17 cellular contexts compared by ENCODE assay signal in genomic region chr20:19274412-19275015, GRCh38.
A peak's percentile ranks its signal among the peaks of the same experiment; 100 is the strongest.
DNase-seq lines count a peak whose midpoint lies in the region; ATAC-seq and TF ChIP-seq lines count a peak whose summit lies in the region.
"Had no signal": no experiment of that assay in that cellular context is flagged by ENCODE, and none has a peak within 500 bp of the region (broad histone marks: within the 10 kb centered on the region; RNA-seq: fewer than 3 reads in every experiment).

No MANE protein-coding gene starts in this region.

- intact Hi-C loops in stomach (cut with DNase I; ENCODE audit: low total_unique reads): no loop called here

- H3K4me1 ChIP-seq in lung (ENCODE audit: control insufficient read depth in 2 of 2, insufficient read depth in 2 of 2, low read length in 2 of 2) (peaks cover 0 to 13% of the 10 kb centered on the region in 2 donors), stomach (peaks cover 21 to 30% (median 27%) of the 10 kb centered on the region in 4 donors)

- H3K27ac ChIP-seq in lung (ENCODE audit: low read depth in 1 of 2, low read length in 1 of 2) (peak overlapping the region in 1 of 2 donors; percentile 72), stomach (peak overlapping the region; percentile 65 to 82 (median 79))
- H3K27ac ChIP-seq: ascending aorta had no signal

- no peaks in the 10 kb centered on the region for H3K9me3 ChIP-seq in lung (ENCODE audit: control insufficient read depth in 2 of 2, insufficient read depth in 1 of 2, low read length in 1 of 2)
- no peaks in the 10 kb centered on the region for H3K9me3 ChIP-seq in stomach
- H3K9me3 ChIP-seq: ascending aorta had no signal

- TF ChIP-seq CTCF in lung (IDR thresholded peaks at IDR 0.05; ENCODE audit: control extremely low read depth, extremely low read depth) (no peak), stomach (IDR thresholded peaks at IDR 0.05) (no peak)

- 56 to 74% methylated on average over 8 of the region's 8 CpGs for WGBS in lung, 2 donors
- WGBS in stomach, 5 donors: 17 to 34% (median 32%) methylated on average over 8 of the region's 8 CpGs

- no peak for TF ChIP-seq POLR2A in stomach (IDR thresholded peaks at IDR 0.05)

- peak; percentile 54 for DNase-seq in NCI-H510A treated with DMSO at 0.1 percent for 48 hours (lab: John Stamatoyannopoulos, UW)
- DNase-seq in fibroblast of gingiva (ENCODE audit: low read depth): peak; percentile 12
- DNase-seq in lung (ENCODE audit: low spot score): peak; percentile 36
- DNase-seq in stomach: peak; percentile 67
- DNase-seq in retina: no peak
- no peak for DNase-seq in activated naive CD4-positive, alpha-beta T cell treated with anti-CD3 and anti-CD28 coated beads, Interleukin-2, amount 50 U/mL, for 16 hours
- DNase-seq in activated CD4-positive, CD25-positive, alpha-beta regulatory T cell treated with anti-CD3 and anti-CD28 coated beads, Interleukin-2, amount 50 U/mL, for 72 hours: no peak
- DNase-seq: activated gamma-delta T cell treated with Interleukin-2 at 50 U/mL for 16 hours, dermis blood vessel endothelial cell, hippocampal formation, NCI-H2081, T-helper 1 cell had no signal

- no peak for TF ChIP-seq EP300 in stomach (IDR thresholded peaks at IDR 0.05)

- H3K27me3 ChIP-seq in lung (ENCODE audit: control insufficient read depth, insufficient read depth) (no peaks in the 10 kb centered on the region), stomach (no peaks in the 10 kb centered on the region)
- H3K27me3 ChIP-seq: ascending aorta had no signal

- no peaks in the 10 kb centered on the region for H3K36me3 ChIP-seq in lung (ENCODE audit: control insufficient read depth in 2 of 2, insufficient read depth in 2 of 2, low read length in 2 of 2)
- H3K36me3 ChIP-seq in stomach: no peaks in the 10 kb centered on the region
- H3K36me3 ChIP-seq: ascending aorta had no signal

- ATAC-seq in lung (ENCODE audit: insufficient read depth, low FRiP score) (no peak), GM19023 (IDR thresholded peaks at IDR 0.05; ENCODE audit: unreplicated experiment) (no peak)
- ATAC-seq: HCT116; natural killer cell treated with Interleukin-12 subunit alpha and Interleukin-12 subunit beta and Interleukin-15 and Interleukin-18, amount 100 ng/mL, for 72 hours; stimulated activated effector memory CD8-positive, alpha-beta T cell treated with anti-CD3 and anti-CD28 coated beads, Interleukin-12 subunit alpha, Interleukin-12 subunit beta, amount 100 ng/mL, for 72 hours had no signal

- H3K4me3 ChIP-seq in lung: no peak overlapping the region
- H3K4me3 ChIP-seq in stomach: no peak overlapping the region
- H3K4me3 ChIP-seq: ascending aorta had no signal

Comparison
In these comparisons a context has a peak if more than half of its experiments do, and no peak if none do; other contexts are left out.
1. DNase-seq: peak in NCI-H510A treated with DMSO at 0.1 percent for 48 hours (single experiment), fibroblast of gingiva (single experiment), lung (single experiment) and stomach (single experiment); none in retina (single experiment), activated naive CD4-positive, alpha-beta T cell treated with anti-CD3 and anti-CD28 coated beads, Interleukin-2, amount 50 U/mL, for 16 hours (single experiment) and activated CD4-positive, CD25-positive, alpha-beta regulatory T cell treated with anti-CD3 and anti-CD28 coated beads, Interleukin-2, amount 50 U/mL, for 72 hours (single experiment).